8 cellular contexts compared by ENCODE assay signal in the genomic region with DNA sequence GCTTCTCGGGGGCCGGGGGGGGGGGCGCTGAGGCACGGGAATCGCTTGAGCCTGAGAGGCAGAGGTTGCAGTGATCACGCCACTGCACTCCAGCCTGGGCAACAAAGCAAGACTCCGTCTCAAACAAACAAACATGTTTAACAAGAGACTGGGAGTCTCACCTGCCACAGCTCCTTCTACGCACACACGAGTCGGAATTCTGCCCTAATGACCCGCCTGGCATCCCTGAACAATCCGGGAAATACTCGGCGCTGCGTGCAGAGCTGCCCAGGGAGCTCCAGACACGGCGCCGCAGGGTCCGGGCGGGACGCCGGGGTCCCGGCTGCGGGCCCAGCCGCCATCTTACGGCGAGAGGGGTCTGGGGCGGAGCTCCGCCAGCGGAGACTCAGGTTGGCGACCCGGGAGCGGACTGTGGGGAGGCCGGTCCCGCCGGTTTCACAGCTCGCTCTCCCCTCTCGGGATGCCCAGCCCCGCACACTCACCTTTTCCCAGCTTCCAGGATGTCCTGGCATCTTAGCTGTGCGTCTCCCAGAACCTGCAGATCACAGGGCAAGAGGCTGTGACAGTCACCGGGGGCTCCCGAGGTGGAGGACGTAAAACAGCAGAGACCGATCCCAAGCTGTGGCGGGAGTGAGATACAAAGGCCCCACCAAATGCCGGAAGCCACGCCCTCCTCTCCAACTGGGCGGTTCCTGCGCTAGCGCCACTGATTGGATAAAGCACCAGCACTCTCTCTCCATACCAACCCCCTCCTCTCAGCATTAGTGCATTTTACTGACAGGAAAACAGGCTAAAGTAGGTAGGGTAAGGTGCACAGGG. TPM values are rescaled to one million over a fixed set of nuclear protein-coding genes. Genes with fewer than 3 reads are reported as not detected.
DNase-seq lines count a peak whose midpoint lies in the region; ATAC-seq and TF ChIP-seq lines count a peak whose summit lies in the region.

No MANE protein-coding gene starts in this region.

- no peaks in the 10 kb centered on the region for H3K9me3 ChIP-seq in duodenal mucosa (ENCODE audit: control insufficient read depth in 1 of 2, low read length in 2 of 2)

- intact Hi-C loops in activated CD4-positive, alpha-beta memory T cell treated with anti-CD3 and anti-CD28 coated beads for 36 hours (cut with micrococcal nuclease) = loop anchor here (1.0 to 10.0 kb wide), 6 partner anchors 24 to 759 kb away; a partner anchor contains a TSS
- intact Hi-C loops in lower leg skin (cut with DNase I; ENCODE audit: low total_unique reads) = no loop called here

- CTCF ChIA-PET in activated CD4-positive, alpha-beta memory T cell treated with anti-CD3 and anti-CD28 coated beads for 36 hours (lab: Charles Lee) = interaction anchor here (1.4 to 2.7 kb wide), 2 partner anchors 9 to 23 kb away, joined by 4 to 18 read pairs; a partner anchor contains a TSS

- peaks cover 0 to 7% of the 10 kb centered on the region in 2 donors for H3K4me1 ChIP-seq in duodenal mucosa (ENCODE audit: control insufficient read depth in 1 of 2, insufficient read depth in 2 of 2, low read length in 2 of 2)

- DNase-seq in AG20443 (ENCODE audit: low spot score) (peak; percentile 96), NCI-H526 treated with DMSO at 0.1 percent for 48 hours (lab: John Stamatoyannopoulos, UW) (peak; percentile 84), lower leg skin (ENCODE audit: low spot score in 2 of 2) (peak; percentile 92 to 99)
- peak; percentile 95 for DNase-seq in activated CD4-positive, alpha-beta memory T cell treated with anti-CD3 and anti-CD28 coated beads for 36 hours
- peak; percentile 83 to 89 for DNase-seq in stimulated activated CD4-positive, alpha-beta T cell treated with anti-CD3 and anti-CD28 coated beads, Interleukin-4, amount 100 ng/mL, for 48 hours (ENCODE audit: low read depth in 2 of 2)

- H3K4me1 Mint-ChIP-seq in activated CD4-positive, alpha-beta memory T cell treated with anti-CD3 and anti-CD28 coated beads for 36 hours (ENCODE audit: low read depth) = peaks cover 20% of the 10 kb centered on the region

- H3K27ac ChIP-seq in duodenal mucosa (ENCODE audit: low read depth, low read length) = peak overlapping the region; percentile 71

- 0 to 1% methylated on average over 41 to 49 of the region's 50 CpGs for WGBS in lower leg skin, 2 donors

- H3K4me3 ChIP-seq in duodenal mucosa (ENCODE audit: low read depth in 1 of 2, low read length in 2 of 2) (peak overlapping the region; percentile 79 to 98), lower leg skin (ENCODE audit: low read depth, poor library complexity, severe bottlenecking) (peak overlapping the region; percentile 80)

- H3K9me3 Mint-ChIP-seq in activated CD4-positive, alpha-beta memory T cell treated with anti-CD3 and anti-CD28 coated beads for 36 hours = no peaks in the 10 kb centered on the region

- no peaks in the 10 kb centered on the region for H3K27me3 ChIP-seq in duodenal mucosa (ENCODE audit: control insufficient read depth in 1 of 2, insufficient read depth in 2 of 2, low read length in 2 of 2)

- TF ChIP-seq CTCF in lower leg skin (IDR thresholded peaks at IDR 0.05) = no peak

- peak; percentile 99 for ATAC-seq in HG03439 (IDR thresholded peaks at IDR 0.05; ENCODE audit: unreplicated experiment)

- no peaks in the 10 kb centered on the region for H3K27me3 Mint-ChIP-seq in activated CD4-positive, alpha-beta memory T cell treated with anti-CD3 and anti-CD28 coated beads for 36 hours

- H3K4me3 Mint-ChIP-seq in activated CD4-positive, alpha-beta memory T cell treated with anti-CD3 and anti-CD28 coated beads for 36 hours = peak overlapping the region; percentile 91

- peaks cover 17% of the 10 kb centered on the region for H3K36me3 Mint-ChIP-seq in activated CD4-positive, alpha-beta memory T cell treated with anti-CD3 and anti-CD28 coated beads for 36 hours

- peak overlapping the region; percentile 67 to 84 for H3K9ac ChIP-seq in duodenal mucosa (ENCODE audit: low read depth in 1 of 2, low read length in 2 of 2)

- H3K27ac Mint-ChIP-seq in activated CD4-positive, alpha-beta memory T cell treated with anti-CD3 and anti-CD28 coated beads for 36 hours = peak overlapping the region; percentile 89

- peak; percentile 84 for TF ChIP-seq POLR2A in GM19099 (IDR thresholded peaks at IDR 0.05; ENCODE audit: extremely low read depth, insufficient read length, low read depth)
- TF ChIP-seq POLR2A in lower leg skin (IDR thresholded peaks at IDR 0.05) = no peak

- POLR2A ChIA-PET in activated CD4-positive, alpha-beta memory T cell treated with anti-CD3 and anti-CD28 coated beads for 36 hours (lab: Charles Lee) = interaction anchor here (0.7 to 2.9 kb wide), 10 partner anchors 10 to 1222 kb away, joined by 3 to 35 read pairs (median 5); a partner anchor contains a TSS

- H3K36me3 ChIP-seq in duodenal mucosa (ENCODE audit: control insufficient read depth in 1 of 2, insufficient read depth in 2 of 2, low read length in 2 of 2) = peaks cover 0 to 3% of the 10 kb centered on the region in 2 donors

RNA-seq across cellular contexts. Expression of a gene that starts 23.6 kb away (rescaled TPM):
- 10 to 100 TPM; 13.6 to 14.5 TPM for total RNA-seq in activated CD4-positive, alpha-beta memory T cell treated with anti-CD3 and anti-CD28 coated beads for 36 hours
- total RNA-seq in lower leg skin = 1 to 10 TPM in 3 of 4 donors, under 1 TPM in 1; 0.53 to 2.2 (median 1.4) TPM

Comparison
In these comparisons a context has a peak if more than half of its experiments do, and no peak if none do; other contexts are left out.
1. Peak in every context shown above with its lines: DNase-seq, ATAC-seq, H3K4me3 ChIP-seq and H3K27ac ChIP-seq.
2. RNA of a gene that starts 23.6 kb away (total RNA-seq): 13.6 to 14.5 TPM in activated CD4-positive, alpha-beta memory T cell treated with anti-CD3 and anti-CD28 coated beads for 36 hours; 0.53 to 2.2 TPM in lower leg skin; every median in the first group is over 4 times any median in the second.